13 cellular contexts compared by ENCODE assay signal in genomic region chr4:6697096-6697495, GRCh38. TPM values are rescaled to one million over a fixed set of nuclear protein-coding genes. Genes with fewer than 3 reads are reported as not detected.
DNase-seq lines count a peak whose midpoint lies in the region; ATAC-seq and TF ChIP-seq lines count a peak whose summit lies in the region.
"Had no signal": no experiment of that assay in that cellular context is flagged by ENCODE, and none has a peak within 500 bp of the region (broad histone marks: within the 10 kb centered on the region; RNA-seq: fewer than 3 reads in every experiment).

No MANE protein-coding gene starts in this region.

- H3K36me3 Mint-ChIP-seq in T-helper 2 cell treated with Interferon-gamma antibody and Interleukin-4, amounts not matched to agents 5 μg/mL and 100 μg/mL, for 36 hours (ENCODE audit: low read depth) = peaks cover 33% of the 10 kb centered on the region
- H3K36me3 Mint-ChIP-seq in stimulated activated naive B cell treated with anti-CD40 and anti-IgM and Interleukin-4, amounts not matched to agents 10 μg/mL and 1 μg/mL and 100 μg/mL, for 72 hours = peaks cover 16 to 33% of the 10 kb centered on the region in 2 donors

- peaks cover 70% of the 10 kb centered on the region for H3K4me1 Mint-ChIP-seq in T-helper 2 cell treated with Interferon-gamma antibody and Interleukin-4, amounts not matched to agents 5 μg/mL and 100 μg/mL, for 36 hours (ENCODE audit: low read depth)
- H3K4me1 Mint-ChIP-seq in stimulated activated naive B cell treated with anti-CD40 and anti-IgM and Interleukin-4, amounts not matched to agents 10 μg/mL and 1 μg/mL and 100 μg/mL, for 72 hours = peaks cover 16% of the 10 kb centered on the region in 2 donors

- peak overlapping the region; percentile 49 to 62 for H3K27ac ChIP-seq in right atrium auricular region

- peak overlapping the region; percentile 73 for H3K4me3 Mint-ChIP-seq in T-helper 2 cell treated with Interferon-gamma antibody and Interleukin-4, amounts not matched to agents 5 μg/mL and 100 μg/mL, for 36 hours
- H3K4me3 Mint-ChIP-seq in stimulated activated naive B cell treated with anti-CD40 and anti-IgM and Interleukin-4, amounts not matched to agents 10 μg/mL and 1 μg/mL and 100 μg/mL, for 72 hours = no peak overlapping the region
- H3K4me3 Mint-ChIP-seq: neural crest cell had no signal

- no peaks in the 10 kb centered on the region for H3K9me3 ChIP-seq in right atrium auricular region
- H3K9me3 ChIP-seq: MG63, tibial nerve had no signal

- H3K27me3 ChIP-seq in right atrium auricular region = no peaks in the 10 kb centered on the region
- H3K27me3 ChIP-seq: MG63, tibial nerve had no signal

- H3K4me3 ChIP-seq in right atrium auricular region = no peak overlapping the region
- H3K4me3 ChIP-seq: MG63, tibial nerve had no signal

- peak; percentile 37 for DNase-seq in activated effector memory CD4-positive, alpha-beta T cell treated with anti-CD3 and anti-CD28 coated beads, Interleukin-2, amount 50 U/mL, for 16 hours
- no peak for DNase-seq in activated effector memory CD4-positive, alpha-beta T cell treated with Interleukin-2 at 50 U/mL for 16 hours
- DNase-seq in T-helper 2 cell treated with Interferon-gamma antibody and Interleukin-4, amounts not matched to agents 5 μg/mL and 100 μg/mL, for 36 hours (ENCODE audit: low spot score) = no peak
- DNase-seq in right atrium auricular region (ENCODE audit: low spot score) (no peak), omental fat pad (ENCODE audit: low spot score) (no peak), SIG-M5 (lab: John Stamatoyannopoulos, UW) (no peak), activated gamma-delta T cell treated with Interleukin-2 at 50 U/mL for 16 hours (no peak)
- no peak for DNase-seq in stimulated activated naive B cell treated with anti-CD40 and anti-IgM and Interleukin-4, amounts not matched to agents 10 μg/mL and 1 μg/mL and 100 μg/mL, for 72 hours
- DNase-seq: MG63; NK-92 treated with Interleukin-12 subunit alpha and Interleukin-12 subunit beta, amount 100 ng/mL, for 24 hours; stimulated activated CD4-positive, alpha-beta T cell treated with anti-CD3 and anti-CD28 coated beads, Interleukin-12 subunit alpha, Interleukin-12 subunit beta, amount 100 ng/mL, for 4 hours had no signal

- peak overlapping the region; percentile 96 for H3K27ac Mint-ChIP-seq in T-helper 2 cell treated with Interferon-gamma antibody and Interleukin-4, amounts not matched to agents 5 μg/mL and 100 μg/mL, for 36 hours
- H3K27ac Mint-ChIP-seq in stimulated activated naive B cell treated with anti-CD40 and anti-IgM and Interleukin-4, amounts not matched to agents 10 μg/mL and 1 μg/mL and 100 μg/mL, for 72 hours = peak overlapping the region; percentile 14

- H3K36me3 ChIP-seq in right atrium auricular region = peaks cover 7% of the 10 kb centered on the region
- H3K36me3 ChIP-seq: MG63 had no signal

- no peaks in the 10 kb centered on the region for H3K9me3 Mint-ChIP-seq in T-helper 2 cell treated with Interferon-gamma antibody and Interleukin-4, amounts not matched to agents 5 μg/mL and 100 μg/mL, for 36 hours
- no peaks in the 10 kb centered on the region for H3K9me3 Mint-ChIP-seq in stimulated activated naive B cell treated with anti-CD40 and anti-IgM and Interleukin-4, amounts not matched to agents 10 μg/mL and 1 μg/mL and 100 μg/mL, for 72 hours
- H3K9me3 Mint-ChIP-seq: neural crest cell had no signal

- TF ChIP-seq CTCF in right atrium auricular region (IDR thresholded peaks at IDR 0.05) (no peak), omental fat pad (IDR thresholded peaks at IDR 0.05) (no peak)

- no peak for ATAC-seq in stimulated activated naive B cell treated with anti-CD40 and anti-IgM and Interleukin-4, amounts not matched to agents 10 μg/mL and 1 μg/mL and 100 μg/mL, for 72 hours (replicated peaks)
- no peak for ATAC-seq in omental fat pad (ENCODE audit: low FRiP score)

- H3K27me3 Mint-ChIP-seq in T-helper 2 cell treated with Interferon-gamma antibody and Interleukin-4, amounts not matched to agents 5 μg/mL and 100 μg/mL, for 36 hours (ENCODE audit: low read depth) = no peaks in the 10 kb centered on the region
- no peaks in the 10 kb centered on the region for H3K27me3 Mint-ChIP-seq in stimulated activated naive B cell treated with anti-CD40 and anti-IgM and Interleukin-4, amounts not matched to agents 10 μg/mL and 1 μg/mL and 100 μg/mL, for 72 hours

- peaks cover 0 to 29% of the 10 kb centered on the region in 2 donors for H3K4me1 ChIP-seq in right atrium auricular region

RNA-seq across cellular contexts. Expression of gene S100P, which starts 3.4 kb away (rescaled TPM):
- total RNA-seq in right atrium auricular region (under 1 TPM in 1 of 2 donors, not detected in 1; 0.35 TPM), omental fat pad (10 to 100 TPM in 1 of 4 donors, 1 to 10 TPM in 1, under 1 TPM in 1, not detected in 1; 0.60 to 10.9 (median 1.1) TPM)
- total RNA-seq: neural crest cell, tibial nerve had no signal

RNA-seq across cellular contexts. Expression of gene MRFAP1L1, which starts 12.6 kb away (rescaled TPM):
- total RNA-seq in right atrium auricular region (10 to 100 TPM; 58.2 to 65.3 TPM), omental fat pad (10 to 100 TPM; 42.7 to 56.3 (median 45.9) TPM)

RNA-seq across cellular contexts. Expression of gene BLOC1S4, which starts 18.9 kb away (rescaled TPM):
- total RNA-seq in right atrium auricular region (10 to 100 TPM in 1 of 2 donors, 1 to 10 TPM in 1; 8.4 to 17.4 TPM), omental fat pad (10 to 100 TPM; 12.3 to 23.3 (median 13.9) TPM)

RNA-seq across cellular contexts. Expression of gene MRFAP1, which starts 56.6 kb away (rescaled TPM):
- total RNA-seq in right atrium auricular region (100 to 1,000 TPM; 170 to 176 TPM), omental fat pad (100 to 1,000 TPM; 125 to 149 (median 140) TPM)
